ENCODE assay signal across 8 cellular contexts in the genomic region with DNA sequence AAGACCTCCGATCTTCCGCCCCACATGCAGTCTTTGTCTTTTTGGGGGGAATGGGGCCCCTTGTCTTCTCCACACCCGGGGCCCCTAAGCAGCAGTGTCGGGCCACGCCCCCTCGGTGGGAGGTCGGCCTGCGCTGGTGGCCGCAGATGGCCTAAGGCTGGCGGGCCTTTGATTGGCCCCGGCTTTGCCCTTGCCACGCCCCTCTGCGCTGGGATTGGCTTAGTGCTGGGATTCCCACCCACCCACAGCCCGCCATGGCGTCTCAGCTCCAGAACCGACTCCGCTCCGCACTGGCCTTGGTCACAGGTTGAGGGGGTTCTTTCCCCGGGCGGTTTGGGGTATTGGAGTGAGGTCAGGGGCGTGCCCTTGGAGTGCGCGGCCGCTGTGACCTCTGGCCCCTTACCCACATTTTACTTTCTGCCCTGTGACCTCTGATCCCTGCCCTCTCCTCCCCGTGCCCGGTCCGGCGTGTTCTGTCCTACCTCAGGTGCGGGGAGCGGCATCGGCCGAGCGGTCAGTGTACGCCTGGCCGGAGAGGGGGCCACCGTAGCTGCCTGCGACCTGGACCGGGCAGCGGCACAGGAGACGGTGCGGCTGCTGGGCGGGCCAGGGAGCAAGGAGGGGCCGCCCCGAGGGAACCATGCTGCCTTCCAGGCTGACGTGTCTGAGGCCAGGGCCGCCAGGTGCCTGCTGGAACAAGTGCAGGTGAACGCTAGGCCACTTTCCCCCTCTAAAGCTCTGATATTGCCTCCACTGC. TPM values are rescaled to one million over a fixed set of nuclear protein-coding genes. Genes with fewer than 3 reads are reported as not detected.
DNase-seq lines count a peak whose midpoint lies in the region; ATAC-seq, FAIRE-seq and TF ChIP-seq lines count a peak whose summit lies in the region.

A gene (plus strand): TSS at position 241 of the 757 bp plus-strand sequence. CDS start 14 bp downstream, at position 255.

- H3K36me3 ChIP-seq in spleen (peaks cover 0 to 30% (median 21%) of the 10 kb centered on the region in 6 donors), MG63 (peaks cover 67% of the 10 kb centered on the region)

- no peak for TF ChIP-seq POLR2A in spleen (IDR thresholded peaks at IDR 0.05)

- TF ChIP-seq CTCF in cardiac fibroblast (IDR thresholded peaks at IDR 0.05; ENCODE audit: low read depth, low read length) (no peak), spleen (IDR thresholded peaks at IDR 0.05 in 8 of 11, conservative IDR thresholded peaks at IDR 0.05 in 3 of 11) (peak in 1 of 11 experiments; percentile 33)

- no peaks in the 10 kb centered on the region for H3K27me3 ChIP-seq in spleen (replicated peaks in 1 of 7)
- no peaks in the 10 kb centered on the region for H3K27me3 ChIP-seq in MG63

- H3K27ac ChIP-seq in spleen = peak within 1 kb of the TSS; percentile 29 to 82 (median 66)

- intact Hi-C loops in spleen (cut with DNase I; ENCODE audit: low total_unique reads) = no loop called here

- peak; percentile 90 for FAIRE-seq in GM18507 (lab: Jason Lieb, UNC)

- H3K9me3 ChIP-seq in spleen = no peaks in the 10 kb centered on the region
- H3K9me3 ChIP-seq in MG63 = no peaks in the 10 kb centered on the region

- H3K4me1 ChIP-seq in spleen = peaks cover 33 to 85% (median 66%) of the 10 kb centered on the region in 6 donors

- DNase-seq in GM18507 (ENCODE audit: extremely low spot score, insufficient read length, low read depth) (peak; percentile 90), NCI-H2227 treated with DMSO at 0.1 percent for 48 hours (lab: John Stamatoyannopoulos, UW) (peak; percentile 88), cardiac fibroblast (ENCODE audit: low read depth in 2 of 2) (peak; percentile 87 to 92), islet precursor cell (peak; percentile 95), spleen (peak; percentile 98), MG63 (no peak)
- peak; percentile 84 for DNase-seq in activated CD4-positive, CD25-positive, alpha-beta regulatory T cell treated with anti-CD3 and anti-CD28 coated beads, Interleukin-2, amount 50 U/mL, for 16 hours (ENCODE audit: low read depth, low spot score)

- H3K4me3 ChIP-seq in cardiac fibroblast (replicated peaks in 1 of 2; ENCODE audit: low read depth in 2 of 2, low read length in 2 of 2) (peak within 1 kb of the TSS; percentile 65 to 79), spleen (peak within 1 kb of the TSS; percentile 65 to 83 (median 70)), MG63 (no peak within 1 kb of the TSS)

- peak; percentile 45 for ATAC-seq in HG03095 (IDR thresholded peaks at IDR 0.05; ENCODE audit: unreplicated experiment)

- 0 to 1% (median 0%) methylated on average over 27 to 47 of the region's 47 CpGs for WGBS in spleen, 5 donors

RNA-seq across cellular contexts. Expression of the gene that starts here (rescaled TPM):
- 10 to 100 TPM in 5 of 7 donors, 1 to 10 TPM in 2; 8.7 to 20.1 (median 14.9) TPM for total RNA-seq in spleen
- 10 to 100 TPM; 15.8 to 24.1 (median 16.5) TPM for polyA plus RNA-seq in spleen
- total RNA-seq in MG63 (2014; rRNA removed; shearing (Covaris generic); ENCODE audit: low replicate concordance) = not detected in 2 replicates
